1 cellular context compared by ENCODE assay signal in genomic region chr3:50150863-50151686, GRCh38.
TF ChIP-seq lines count a peak whose summit lies in the region.

No MANE protein-coding gene starts in this region.

TF ChIP-seq in HepG2, 621 proteins besides CTCF, POLR2A, EP300 and RAD21 (continues in another document):
- TF ChIP-seq RARA (CRISPR knock-in tag; IDR thresholded peaks at IDR 0.05) (peak; percentile 72), ATF7-NPFF (CRISPR knock-in tag; IDR thresholded peaks at IDR 0.05; ENCODE audit: low read depth) (no peak), ZNF713 (CRISPR knock-in tag; IDR thresholded peaks at IDR 0.05) (no peak), MED1 (CRISPR knock-in tag; IDR thresholded peaks at IDR 0.05) (peak; percentile 72), FOXA1 (IDR thresholded peaks at IDR 0.05) (no peak), FOXA1 (CRISPR knock-in tag; IDR thresholded peaks at IDR 0.05) (no peak), ZBTB7A (CRISPR knock-in tag; IDR thresholded peaks at IDR 0.05) (0 out of 2 replicates have a peak, but pooled peaks have one; percentile 21), KDM5B (CRISPR knock-in tag; IDR thresholded peaks at IDR 0.05; ENCODE audit: borderline replicate concordance) (peak; percentile 48; the same call in 1 of the 2 replicates), KLF6 (CRISPR knock-in tag; IDR thresholded peaks at IDR 0.05) (0 out of 2 replicates have a peak, but pooled peaks have one; percentile 12), NKX3-1 (CRISPR knock-in tag; IDR thresholded peaks at IDR 0.05) (no peak), CSRNP2 (CRISPR knock-in tag; conservative IDR thresholded peaks at IDR 0.05; ENCODE audit: low read depth) (no peak), MAX (IDR thresholded peaks at IDR 0.05) (peak; percentile 45), REST (IDR thresholded peaks at IDR 0.05; ENCODE audit: borderline replicate concordance in 1 of 2, low read depth in 1 of 2, low read length in 2 of 2) (no peak), UBTF (CRISPR knock-in tag; IDR thresholded peaks at IDR 0.05) (peak; percentile 67), ZNF605 (CRISPR knock-in tag; IDR thresholded peaks at IDR 0.05) (no peak), XBP1 (CRISPR knock-in tag; IDR thresholded peaks at IDR 0.05) (no peak), SPEN (CRISPR knock-in tag; IDR thresholded peaks at IDR 0.05; ENCODE audit: low read depth) (peak; percentile 68), IRF9 (CRISPR knock-in tag; IDR thresholded peaks at IDR 0.05; ENCODE audit: borderline replicate concordance) (peak; percentile 55; the same call in 1 of the 2 replicates), HNF4A (CRISPR knock-in tag; IDR thresholded peaks at IDR 0.05) (peak; percentile 51; the same call in 1 of the 2 replicates), ATF3 (CRISPR knock-in tag; IDR thresholded peaks at IDR 0.05) (no peak), ZSCAN21 (CRISPR knock-in tag; IDR thresholded peaks at IDR 0.05; ENCODE audit: borderline replicate concordance) (peak; percentile 48; the same call in 1 of the 2 replicates), GATA4 (IDR thresholded peaks at IDR 0.05; ENCODE audit: borderline replicate concordance, low read depth) (no peak), AGO1 (IDR thresholded peaks at IDR 0.05; ENCODE audit: low read depth, low read length, poor library complexity, severe bottlenecking) (no peak), ZFX (CRISPR knock-in tag; IDR thresholded peaks at IDR 0.05; ENCODE audit: low read depth) (peak; percentile 88), PAXIP1 (CRISPR knock-in tag; conservative IDR thresholded peaks at IDR 0.05) (peak; percentile 35), SAFB2 (CRISPR knock-in tag; IDR thresholded peaks at IDR 0.05; ENCODE audit: borderline replicate concordance, low read depth) (0 out of 2 replicates have a peak, but pooled peaks have one; percentile 36), GATAD1 (CRISPR knock-in tag; IDR thresholded peaks at IDR 0.05) (0 out of 2 replicates have a peak, but pooled peaks have one; percentile 18), JUND (CRISPR knock-in tag; IDR thresholded peaks at IDR 0.05) (peak; percentile 34; the same call in 1 of the 2 replicates), KLF12 (CRISPR knock-in tag; IDR thresholded peaks at IDR 0.05; ENCODE audit: borderline replicate concordance) (0 out of 2 replicates have a peak, but pooled peaks have one; percentile 35), ZBTB26 (CRISPR knock-in tag; IDR thresholded peaks at IDR 0.05; ENCODE audit: borderline replicate concordance) (peak; percentile 41; the same call in 1 of the 2 replicates), FOXP4 (CRISPR knock-in tag; IDR thresholded peaks at IDR 0.05) (peak; percentile 56), ZNF317 (CRISPR knock-in tag; IDR thresholded peaks at IDR 0.05) (0 out of 2 replicates have a peak, but pooled peaks have one; percentile 32), ZNF644 (CRISPR knock-in tag; IDR thresholded peaks at IDR 0.05; ENCODE audit: low read depth) (no peak), SNRNP70 (IDR thresholded peaks at IDR 0.05; ENCODE audit: low read depth, low read length) (no peak), AHDC1 (CRISPR knock-in tag; IDR thresholded peaks at IDR 0.05; ENCODE audit: borderline replicate concordance) (no peak), ELF3 (CRISPR knock-in tag; IDR thresholded peaks at IDR 0.05) (0 out of 2 replicates have a peak, but pooled peaks have one; percentile 6)
